9 cellular contexts compared by ENCODE assay signal in the genomic region with DNA sequence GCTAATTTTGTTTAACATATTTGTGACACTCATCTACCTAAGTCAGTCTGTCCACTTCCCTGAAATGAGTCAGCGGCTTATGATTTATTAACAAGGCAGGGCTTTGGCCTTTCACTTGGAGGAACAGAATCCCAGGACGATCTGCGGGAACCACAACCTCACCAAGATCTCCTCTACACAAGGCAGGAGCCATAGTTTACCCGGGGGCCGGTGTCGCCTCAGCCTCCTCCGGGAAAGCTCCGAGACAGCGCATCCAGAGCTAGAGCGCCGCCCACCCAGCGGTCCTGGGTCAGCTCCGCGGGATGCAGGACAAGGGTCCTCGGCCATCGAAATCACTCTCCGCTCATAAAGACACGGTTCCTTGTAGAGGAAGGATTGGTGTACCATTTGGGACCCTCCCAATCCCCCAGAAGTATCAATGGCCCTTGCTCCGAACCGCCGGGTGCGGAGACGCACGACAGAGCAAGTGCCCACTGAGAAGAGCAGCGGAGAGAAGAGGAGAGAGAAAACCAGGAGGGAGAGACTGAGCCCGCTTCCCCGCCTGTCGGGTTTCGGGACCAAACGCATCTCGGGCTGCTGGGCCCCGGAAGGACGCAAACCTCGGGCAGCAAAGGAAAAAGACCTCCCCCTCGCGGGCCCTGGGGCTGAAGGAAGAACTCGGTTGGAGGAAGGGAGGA. TPM values are rescaled to one million over a fixed set of nuclear protein-coding genes. Genes with fewer than 3 reads are reported as not detected.
DNase-seq lines count a peak whose midpoint lies in the region; ATAC-seq and TF ChIP-seq lines count a peak whose summit lies in the region.
"Had no signal": no experiment of that assay in that cellular context is flagged by ENCODE, and none has a peak within 500 bp of the region (broad histone marks: within the 10 kb centered on the region; RNA-seq: fewer than 3 reads in every experiment).

No MANE protein-coding gene starts in this region.

- WGBS in neuronal stem cell (ENCODE audit: extremely low coverage in 2 of 2, insufficient read length in 2 of 2, insufficient replicate concordance in 1 of 2), 2 donors = no CpG with 5 or more reads among the region's 37 CpGs

- no peak overlapping the region for H2BK120ac ChIP-seq in neuronal stem cell (ENCODE audit: low read depth, low read length)

- H3K4me3 ChIP-seq in HUES48 (ENCODE audit: low read depth, low read length) (peak overlapping the region; percentile 84), epithelial cell of esophagus (ENCODE audit: low read length) (peak overlapping the region; percentile 27), neuronal stem cell (ENCODE audit: low read length in 2 of 2) (peak overlapping the region in 1 of 2 donors; percentile 75)
- H3K4me3 ChIP-seq: K562 had no signal

- H3K27me3 ChIP-seq in HUES48 (ENCODE audit: control insufficient read depth, insufficient read depth, low read length) (peaks cover 43% of the 10 kb centered on the region), neuronal stem cell (ENCODE audit: control insufficient read depth in 3 of 3, insufficient read depth in 3 of 3, low read depth in 1 of 3, low read length in 3 of 3) (no peaks in the 10 kb centered on the region)

- DNase-seq in epithelial cell of esophagus (ENCODE audit: low read depth) (peak; percentile 73), neuronal stem cell (ENCODE audit: low spot score) (no peak), epidermal melanocyte (ENCODE audit: insufficient read length, low spot score) (no peak), T-helper 9 cell (no peak), NCI-H2029 (lab: John Stamatoyannopoulos, UW) (no peak), foreskin melanocyte (no peak)

- no peak overlapping the region for H3K14ac ChIP-seq in neuronal stem cell (ENCODE audit: low read length)

- H3K4me1 ChIP-seq in HUES48 (ENCODE audit: control insufficient read depth, insufficient read depth, low read length) (peaks cover 10% of the 10 kb centered on the region), neuronal stem cell (ENCODE audit: control insufficient read depth in 2 of 2, insufficient read depth in 1 of 2, low read depth in 1 of 2, low read length in 2 of 2) (peaks cover 3% of the 10 kb centered on the region in 2 donors)

- no peak overlapping the region for H4K91ac ChIP-seq in neuronal stem cell (ENCODE audit: low read depth, low read length, poor library complexity)

- H3K18ac ChIP-seq in neuronal stem cell (ENCODE audit: low read length) = peak overlapping the region; percentile 52

- H3K79me1 ChIP-seq in neuronal stem cell (ENCODE audit: low read depth, low read length) = no peaks in the 10 kb centered on the region

- no peak overlapping the region for H2AK5ac ChIP-seq in neuronal stem cell (ENCODE audit: low read depth, low read length)

- H3K9ac ChIP-seq in HUES48 (ENCODE audit: low read depth, low read length) (peak overlapping the region; percentile 46), neuronal stem cell (ENCODE audit: low read depth, low read length, poor library complexity) (peak overlapping the region; percentile 30)

- no peak overlapping the region for H3K23ac ChIP-seq in neuronal stem cell (ENCODE audit: low read depth, low read length, poor library complexity)

- no peak overlapping the region for H3K4ac ChIP-seq in neuronal stem cell (ENCODE audit: low read length)

- no peak overlapping the region for H2BK5ac ChIP-seq in neuronal stem cell (ENCODE audit: low read length)

- H3K27ac ChIP-seq in HUES48 (ENCODE audit: low read depth, low read length) (peak overlapping the region; percentile 66), neuronal stem cell (replicated peaks; ENCODE audit: low read length) (no peak overlapping the region)

- H4K8ac ChIP-seq in neuronal stem cell (ENCODE audit: low read depth, low read length) = no peak overlapping the region

- no peaks in the 10 kb centered on the region for H3K36me3 ChIP-seq in HUES48 (ENCODE audit: control insufficient read depth, insufficient read depth, low read length)
- H3K36me3 ChIP-seq in neuronal stem cell (replicated peaks in 1 of 2; ENCODE audit: control insufficient read depth in 2 of 2, insufficient read depth in 2 of 2, low read length in 2 of 2) = no peaks in the 10 kb centered on the region

- no peak overlapping the region for H2BK15ac ChIP-seq in neuronal stem cell (ENCODE audit: low read length)

- peak overlapping the region; percentile 30 for H3K4me2 ChIP-seq in neuronal stem cell (ENCODE audit: insufficient read depth, low read length, poor library complexity, severe bottlenecking)

- peak overlapping the region; percentile 42 for H2AFZ ChIP-seq in neuronal stem cell (ENCODE audit: low read length)

- ATAC-seq in GM18511 (IDR thresholded peaks at IDR 0.05; ENCODE audit: unreplicated experiment) = peak; percentile 64
- ATAC-seq: K562 had no signal

- TF ChIP-seq CTCF in epithelial cell of esophagus (IDR thresholded peaks at IDR 0.05; ENCODE audit: insufficient read depth, low read depth, low read length, missing control alignments) = no peak

- H3K9me3 ChIP-seq in HUES48 (ENCODE audit: control insufficient read depth, insufficient read depth, low read length) = no peaks in the 10 kb centered on the region
- H3K9me3 ChIP-seq in neuronal stem cell (replicated peaks in 1 of 2; ENCODE audit: control insufficient read depth in 2 of 2, insufficient read depth in 1 of 2, low read depth in 1 of 2, low read length in 2 of 2) = peaks cover 0 to 3% of the 10 kb centered on the region in 2 donors

- H2BK12ac ChIP-seq in neuronal stem cell (ENCODE audit: low read length) = no peak overlapping the region

RNA-seq across cellular contexts. Expression of a gene that starts 13.1 kb away (rescaled TPM):
- polyA plus RNA-seq in neuronal stem cell (2013, experiment 1 of 2) = 20.9 TPM
- polyA plus RNA-seq in neuronal stem cell (2013, experiment 2 of 2) = 20.1 TPM
